ENCODE assay signal across 2 cellular contexts in genomic region chr6:92354270-92354831, GRCh38.
TF ChIP-seq lines count a peak whose summit lies in the region.

No MANE protein-coding gene starts in this region.

TF ChIP-seq in GM23338, 12 proteins besides CTCF, POLR2A, EP300 and RAD21:
- TF ChIP-seq POLR2AphosphoS5 (IDR thresholded peaks at IDR 0.05; ENCODE audit: low read depth) (no peak), ZNF331 (CRISPR knock-in tag; IDR thresholded peaks at IDR 0.05; ENCODE audit: low read depth) (no peak), JUNB (IDR thresholded peaks at IDR 0.05; ENCODE audit: unreplicated experiment) (no peak)

TF ChIP-seq in H1, 55 proteins besides CTCF, POLR2A, EP300 and RAD21:
- TF ChIP-seq ASH2L (IDR thresholded peaks at IDR 0.05; ENCODE audit: low read length) (no peak), TEAD4 (IDR thresholded peaks at IDR 0.05; ENCODE audit: low read depth, low read length) (no peak), SP1 (IDR thresholded peaks at IDR 0.05; ENCODE audit: low read depth, low read length) (no peak), MAFK (IDR thresholded peaks at IDR 0.05; ENCODE audit: low read depth, low read length) (peak; percentile 33; the same call in 1 of the 2 replicates)
TF ChIP-seq in H1: peak in this region for 1.
